In the genomic region with DNA sequence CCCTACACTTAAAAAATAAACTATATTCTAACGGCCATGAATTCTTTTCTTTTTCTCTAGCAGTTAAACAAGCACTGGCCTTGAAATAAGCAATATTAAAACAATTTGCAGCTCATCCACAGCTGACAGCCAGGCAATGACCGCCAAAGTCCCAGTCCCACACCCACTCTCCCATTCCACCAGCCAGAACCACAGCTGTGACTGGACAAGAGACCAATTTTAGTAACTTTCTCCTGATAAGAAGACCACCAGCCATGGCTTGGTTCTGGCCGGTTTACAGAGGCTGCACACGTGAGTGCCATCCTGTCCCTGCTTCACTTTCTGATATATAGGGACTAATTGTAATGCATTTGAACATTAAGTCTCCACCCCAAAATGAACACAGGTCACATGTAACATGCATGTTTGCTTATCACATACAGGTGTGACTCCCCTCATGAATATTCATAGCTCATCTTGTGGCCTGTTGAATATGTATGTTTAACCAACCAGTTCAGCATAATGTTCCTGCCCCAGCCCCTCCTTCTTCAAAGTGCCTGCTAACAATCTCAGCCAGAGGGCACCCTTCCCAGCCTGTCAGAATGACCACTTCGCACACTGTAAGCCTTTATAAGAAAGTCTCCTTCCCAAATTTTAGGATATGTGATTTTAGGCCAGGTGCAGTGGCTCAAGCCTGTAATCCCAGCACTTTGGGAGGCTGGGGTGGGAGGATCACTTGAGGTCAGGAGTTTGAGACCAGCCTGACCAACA, we compare ENCODE assay signal across 11 cellular contexts. TPM values are rescaled to one million over a fixed set of nuclear protein-coding genes. Genes with fewer than 3 reads are reported as not detected.
DNase-seq lines count a peak whose midpoint lies in the region; ATAC-seq and TF ChIP-seq lines count a peak whose summit lies in the region.
"Had no signal": no experiment of that assay in that cellular context is flagged by ENCODE, and none has a peak within 500 bp of the region (broad histone marks: within the 10 kb centered on the region; RNA-seq: fewer than 3 reads in every experiment).

No MANE protein-coding gene starts in this region.

- H3K9me3 Mint-ChIP-seq in MCF 10A (ENCODE audit: unreplicated experiment) = no peaks in the 10 kb centered on the region

- no peak for TF ChIP-seq POLR2A in breast epithelium (IDR thresholded peaks at IDR 0.05)

- H3K27ac ChIP-seq in breast epithelium (no peak overlapping the region), lower lobe of right lung (no peak overlapping the region)
- H3K27ac ChIP-seq: BLaER1 had no signal

- BruUV-seq in MCF 10A (replicated peaks; lab: Mats Ljungman, UMichigan) = no TSS peak

- H3K36me3 ChIP-seq in breast epithelium (no peaks in the 10 kb centered on the region), lower lobe of right lung (no peaks in the 10 kb centered on the region)

- no peak overlapping the region for H3K4me3 Mint-ChIP-seq in MCF 10A (ENCODE audit: unreplicated experiment)

- H3K27me3 ChIP-seq in breast epithelium = no peaks in the 10 kb centered on the region
- H3K27me3 ChIP-seq in lower lobe of right lung (ENCODE audit: low read depth) = no peaks in the 10 kb centered on the region
- H3K27me3 ChIP-seq: BLaER1 had no signal

- intact Hi-C loops in MCF 10A (cut with micrococcal nuclease) (no loop called here), breast epithelium (cut with DNase I; ENCODE audit: low total_unique reads) (no loop called here), lower lobe of right lung (cut with DNase I) (no loop called here)

- CTCF ChIA-PET in MCF 10A (lab: Yijun Ruan, JAX) = interaction anchor here (0.7 to 1.2 kb wide), 3 partner anchors 14 to 31 kb away, joined by 3 to 4 read pairs (median 3); no protein-coding TSS in a partner anchor

- H3K4me3 ChIP-seq in breast epithelium = no peak overlapping the region
- no peak overlapping the region for H3K4me3 ChIP-seq in skeletal muscle cell (ENCODE audit: low read depth, low read length)
- H3K4me3 ChIP-seq in lower lobe of right lung = no peak overlapping the region
- H3K4me3 ChIP-seq: BLaER1 had no signal

- H3K9me3 ChIP-seq in breast epithelium (peaks cover 0 to 9% of the 10 kb centered on the region in 2 donors), lower lobe of right lung (no peaks in the 10 kb centered on the region)

- TF ChIP-seq CTCF in MCF 10A (IDR thresholded peaks at IDR 0.05; ENCODE audit: unreplicated experiment) = no peak
- TF ChIP-seq CTCF in breast epithelium (IDR thresholded peaks at IDR 0.05) = no peak
- no peak for TF ChIP-seq CTCF in lower lobe of right lung (IDR thresholded peaks at IDR 0.05)

- in situ Hi-C loops in SK-MEL-5 (cut with HindIII; ENCODE audit: low pct_unique_long_range_greater_than_20kb, low sequenced_read_pairs) = no loop called here

- DNase-seq in MCF 10A (ENCODE audit: unreplicated experiment) = peak; percentile 31
- no peak for DNase-seq in breast epithelium (ENCODE audit: low spot score in 2 of 2)
- peak; percentile 63 for DNase-seq in SK-MEL-5 (ENCODE audit: low read depth, low spot score)
- peak; percentile 51 for DNase-seq in fibroblast of peridontal ligament (ENCODE audit: extremely low read depth)
- peak; percentile 3 for DNase-seq in skeletal muscle cell (ENCODE audit: low read depth)
- no peak for DNase-seq in mucosa of gallbladder (ENCODE audit: low spot score)
- DNase-seq in lower lobe of right lung = no peak
- no peak for DNase-seq in activated CD4-positive, alpha-beta T cell treated with anti-CD3 and anti-CD28 coated beads, Interleukin-2, amount 50 U/mL, for 48 hours
- DNase-seq: activated CD4-positive, alpha-beta T cell treated with anti-CD3 and anti-CD28 coated beads for 4 hours; stimulated activated naive CD8-positive, alpha-beta T cell treated with anti-CD3 and anti-CD28 coated beads, Interleukin-15, Interleukin-2, amounts not matched to agents 100 U/mL and 50 U/mL, for 24 hours had no signal

- H3K4me1 ChIP-seq in breast epithelium = no peaks in the 10 kb centered on the region
- no peaks in the 10 kb centered on the region for H3K4me1 ChIP-seq in lower lobe of right lung
- H3K4me1 ChIP-seq: BLaER1 had no signal

- H3K27me3 Mint-ChIP-seq in MCF 10A (ENCODE audit: insufficient read depth, unreplicated experiment) = no peaks in the 10 kb centered on the region

- POLR2A ChIA-PET in MCF 10A (lab: Yijun Ruan, JAX) = interaction anchor here (0.6 kb wide), 1 partner anchor 351 kb away, joined by 3 read pairs; no protein-coding TSS in a partner anchor

- H3K36me3 Mint-ChIP-seq in MCF 10A (ENCODE audit: insufficient read depth, unreplicated experiment) = no peaks in the 10 kb centered on the region

- no peak overlapping the region for H3K27ac Mint-ChIP-seq in MCF 10A (ENCODE audit: low read depth, unreplicated experiment)

- no peak for ATAC-seq in lower lobe of right lung
- ATAC-seq: stimulated activated naive CD8-positive, alpha-beta T cell treated with anti-CD3 and anti-CD28 coated beads, Interleukin-15, Interleukin-2, amounts not matched to agents 100 U/mL and 50 U/mL, for 24 hours had no signal

- no peaks in the 10 kb centered on the region for H3K4me1 Mint-ChIP-seq in MCF 10A (ENCODE audit: insufficient read depth, unreplicated experiment)

RNA-seq across cellular contexts. Expression of a gene that starts 23.9 kb away (rescaled TPM):
- total RNA-seq in MCF 10A (2022) = 9.6 and 12.1 TPM in 2 replicates
- total RNA-seq in breast epithelium = 10 to 100 TPM in 1 of 3 donors, 1 to 10 TPM in 2; 4.2 to 11.4 (median 9.2) TPM
- total RNA-seq in SK-MEL-5 (2014; rRNA removed; shearing (Covaris generic)) = 4.6 and 5.5 TPM in 2 replicates
- 9.4 and 11.2 TPM in 2 replicates for polyA plus RNA-seq in SK-MEL-5 (2015; cell fraction: cytosol; rRNA removed)
- 12.1 and 15.4 TPM in 2 replicates for polyA plus RNA-seq in SK-MEL-5 (2015; cell fraction: nucleus; rRNA removed)
- 18.9 TPM for total RNA-seq in mucosa of gallbladder
- total RNA-seq in lower lobe of right lung = 11.3 TPM

Comparison
In these comparisons a context has a peak if more than half of its experiments do, and no peak if none do; other contexts are left out.
1. DNase-seq: peak in MCF 10A (single experiment), SK-MEL-5 (single experiment), fibroblast of peridontal ligament (single experiment) and skeletal muscle cell (single experiment); none in breast epithelium (0 of 2), mucosa of gallbladder (single experiment), lower lobe of right lung (single experiment) and activated CD4-positive, alpha-beta T cell treated with anti-CD3 and anti-CD28 coated beads, Interleukin-2, amount 50 U/mL, for 48 hours (0 of 2).